In genomic region chr1:244095523-244095911, GRCh38 we compare ENCODE assay signal across 6 cellular contexts.
"Had no signal": no experiment of that assay in that cellular context is flagged by ENCODE, and none has a peak within 500 bp of the region (broad histone marks: within the 10 kb centered on the region; RNA-seq: fewer than 3 reads in every experiment).

No MANE protein-coding gene starts in this region.

- ATAC-seq: GM23338 had no signal

- DNase-seq: H9, HCEC 1CT, KBM-7 had no signal

- H2AFZ ChIP-seq: GM23338 had no signal

- H3K4me2 ChIP-seq: GM23338 had no signal

- FAIRE-seq: H1, H54 had no signal

- H3K4me3 ChIP-seq: GM23338 had no signal
